ENCODE assay signal across 1 cellular context in genomic region chr5:149152317-149152746, GRCh38.
TF ChIP-seq lines count a peak whose summit lies in the region.

No MANE protein-coding gene starts in this region.

TF ChIP-seq in HepG2, 621 proteins besides CTCF, POLR2A, EP300 and RAD21 (continued from another document and continues in another):
- TF ChIP-seq, protein P1, sequence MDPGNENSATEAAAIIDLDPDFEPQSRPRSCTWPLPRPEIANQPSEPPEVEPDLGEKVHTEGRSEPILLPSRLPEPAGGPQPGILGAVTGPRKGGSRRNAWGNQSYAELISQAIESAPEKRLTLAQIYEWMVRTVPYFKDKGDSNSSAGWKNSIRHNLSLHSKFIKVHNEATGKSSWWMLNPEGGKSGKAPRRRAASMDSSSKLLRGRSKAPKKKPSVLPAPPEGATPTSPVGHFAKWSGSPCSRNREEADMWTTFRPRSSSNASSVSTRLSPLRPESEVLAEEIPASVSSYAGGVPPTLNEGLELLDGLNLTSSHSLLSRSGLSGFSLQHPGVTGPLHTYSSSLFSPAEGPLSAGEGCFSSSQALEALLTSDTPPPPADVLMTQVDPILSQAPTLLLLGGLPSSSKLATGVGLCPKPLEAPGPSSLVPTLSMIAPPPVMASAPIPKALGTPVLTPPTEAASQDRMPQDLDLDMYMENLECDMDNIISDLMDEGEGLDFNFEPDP (CRISPR knock-in tag; conservative IDR thresholded peaks at IDR 0.05), result no peak
- TF ChIP-seq CENPT (CRISPR knock-in tag; IDR thresholded peaks at IDR 0.05; ENCODE audit: low read depth) (no peak), RXRB (CRISPR knock-in tag; IDR thresholded peaks at IDR 0.05; ENCODE audit: borderline replicate concordance) (peak; percentile 98), PRDM15 (CRISPR knock-in tag; IDR thresholded peaks at IDR 0.05) (no peak), ZHX2 (IDR thresholded peaks at IDR 0.05; ENCODE audit: low read depth) (no peak), ZHX2 (CRISPR knock-in tag; IDR thresholded peaks at IDR 0.05; ENCODE audit: borderline replicate concordance) (no peak), ZBTB43 (CRISPR knock-in tag; conservative IDR thresholded peaks at IDR 0.05) (no peak), PPARG (CRISPR knock-in tag; conservative IDR thresholded peaks at IDR 0.05) (peak; percentile 86), GFI1 (CRISPR knock-in tag; IDR thresholded peaks at IDR 0.05; ENCODE audit: borderline replicate concordance) (peak; percentile 63; the same call in 1 of the 2 replicates), NFE2L1 (CRISPR knock-in tag; IDR thresholded peaks at IDR 0.05; ENCODE audit: borderline replicate concordance) (no peak), ZNF136 (CRISPR knock-in tag; IDR thresholded peaks at IDR 0.05; ENCODE audit: low read depth) (peak; percentile 66; the same call in 1 of the 2 replicates), BRD4 (CRISPR knock-in tag; IDR thresholded peaks at IDR 0.05) (no peak), ZNF446 (CRISPR knock-in tag; IDR thresholded peaks at IDR 0.05) (no peak), ZNF3 (CRISPR knock-in tag; IDR thresholded peaks at IDR 0.05) (no peak), TCF7 (IDR thresholded peaks at IDR 0.05; ENCODE audit: low read depth) (no peak), SPEN (CRISPR knock-in tag; IDR thresholded peaks at IDR 0.05; ENCODE audit: low read depth) (peak; percentile 43; the same call in 1 of the 2 replicates), KLF9 (CRISPR knock-in tag; IDR thresholded peaks at IDR 0.05; ENCODE audit: low read depth) (no peak), ZNF274 (CRISPR knock-in tag; IDR thresholded peaks at IDR 0.05) (no peak), AKNA (CRISPR knock-in tag; IDR thresholded peaks at IDR 0.05; ENCODE audit: borderline replicate concordance) (no peak), ZNF557 (CRISPR knock-in tag; IDR thresholded peaks at IDR 0.05) (no peak), ARHGAP35 (CRISPR knock-in tag; IDR thresholded peaks at IDR 0.05; ENCODE audit: borderline replicate concordance) (no peak), MEF2D (CRISPR knock-in tag; IDR thresholded peaks at IDR 0.05) (peak; percentile 32; the same call in 1 of the 2 replicates), KDM5A (IDR thresholded peaks at IDR 0.05; ENCODE audit: borderline replicate concordance, low read length) (no peak), KLF12 (CRISPR knock-in tag; IDR thresholded peaks at IDR 0.05; ENCODE audit: borderline replicate concordance) (no peak), ARNTL (CRISPR knock-in tag; IDR thresholded peaks at IDR 0.05) (no peak), NR2F1 (CRISPR knock-in tag; IDR thresholded peaks at IDR 0.05) (peak; percentile 68 to 87), ZNF234 (CRISPR knock-in tag; conservative IDR thresholded peaks at IDR 0.05) (no peak), SOX6 (IDR thresholded peaks at IDR 0.05) (no peak), SOX6 (CRISPR knock-in tag; IDR thresholded peaks at IDR 0.05) (peak; percentile 96)
- TF ChIP-seq, protein P2, sequence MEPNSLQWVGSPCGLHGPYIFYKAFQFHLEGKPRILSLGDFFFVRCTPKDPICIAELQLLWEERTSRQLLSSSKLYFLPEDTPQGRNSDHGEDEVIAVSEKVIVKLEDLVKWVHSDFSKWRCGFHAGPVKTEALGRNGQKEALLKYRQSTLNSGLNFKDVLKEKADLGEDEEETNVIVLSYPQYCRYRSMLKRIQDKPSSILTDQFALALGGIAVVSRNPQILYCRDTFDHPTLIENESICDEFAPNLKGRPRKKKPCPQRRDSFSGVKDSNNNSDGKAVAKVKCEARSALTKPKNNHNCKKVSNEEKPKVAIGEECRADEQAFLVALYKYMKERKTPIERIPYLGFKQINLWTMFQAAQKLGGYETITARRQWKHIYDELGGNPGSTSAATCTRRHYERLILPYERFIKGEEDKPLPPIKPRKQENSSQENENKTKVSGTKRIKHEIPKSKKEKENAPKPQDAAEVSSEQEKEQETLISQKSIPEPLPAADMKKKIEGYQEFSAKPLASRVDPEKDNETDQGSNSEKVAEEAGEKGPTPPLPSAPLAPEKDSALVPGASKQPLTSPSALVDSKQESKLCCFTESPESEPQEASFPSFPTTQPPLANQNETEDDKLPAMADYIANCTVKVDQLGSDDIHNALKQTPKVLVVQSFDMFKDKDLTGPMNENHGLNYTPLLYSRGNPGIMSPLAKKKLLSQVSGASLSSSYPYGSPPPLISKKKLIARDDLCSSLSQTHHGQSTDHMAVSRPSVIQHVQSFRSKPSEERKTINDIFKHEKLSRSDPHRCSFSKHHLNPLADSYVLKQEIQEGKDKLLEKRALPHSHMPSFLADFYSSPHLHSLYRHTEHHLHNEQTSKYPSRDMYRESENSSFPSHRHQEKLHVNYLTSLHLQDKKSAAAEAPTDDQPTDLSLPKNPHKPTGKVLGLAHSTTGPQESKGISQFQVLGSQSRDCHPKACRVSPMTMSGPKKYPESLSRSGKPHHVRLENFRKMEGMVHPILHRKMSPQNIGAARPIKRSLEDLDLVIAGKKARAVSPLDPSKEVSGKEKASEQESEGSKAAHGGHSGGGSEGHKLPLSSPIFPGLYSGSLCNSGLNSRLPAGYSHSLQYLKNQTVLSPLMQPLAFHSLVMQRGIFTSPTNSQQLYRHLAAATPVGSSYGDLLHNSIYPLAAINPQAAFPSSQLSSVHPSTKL (CRISPR knock-in tag; IDR thresholded peaks at IDR 0.05), result peak; percentile 94
- TF ChIP-seq, protein P3, sequence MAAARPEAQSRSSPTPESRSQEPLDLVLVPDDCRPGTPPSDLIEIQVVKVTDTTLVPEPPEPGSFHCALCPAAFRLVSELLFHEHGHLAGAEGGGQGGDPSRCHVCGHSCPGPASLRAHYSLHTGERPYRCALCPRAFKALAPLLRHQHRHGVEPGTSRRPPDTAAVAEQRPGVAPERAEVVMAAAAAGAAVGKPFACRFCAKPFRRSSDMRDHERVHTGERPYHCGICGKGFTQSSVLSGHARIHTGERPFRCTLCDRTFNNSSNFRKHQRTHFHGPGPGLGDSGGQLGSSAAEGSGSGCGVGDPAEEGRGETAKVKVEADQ (CRISPR knock-in tag; IDR thresholded peaks at IDR 0.05; ENCODE audit: borderline replicate concordance), result no peak
- TF ChIP-seq, protein P4, sequence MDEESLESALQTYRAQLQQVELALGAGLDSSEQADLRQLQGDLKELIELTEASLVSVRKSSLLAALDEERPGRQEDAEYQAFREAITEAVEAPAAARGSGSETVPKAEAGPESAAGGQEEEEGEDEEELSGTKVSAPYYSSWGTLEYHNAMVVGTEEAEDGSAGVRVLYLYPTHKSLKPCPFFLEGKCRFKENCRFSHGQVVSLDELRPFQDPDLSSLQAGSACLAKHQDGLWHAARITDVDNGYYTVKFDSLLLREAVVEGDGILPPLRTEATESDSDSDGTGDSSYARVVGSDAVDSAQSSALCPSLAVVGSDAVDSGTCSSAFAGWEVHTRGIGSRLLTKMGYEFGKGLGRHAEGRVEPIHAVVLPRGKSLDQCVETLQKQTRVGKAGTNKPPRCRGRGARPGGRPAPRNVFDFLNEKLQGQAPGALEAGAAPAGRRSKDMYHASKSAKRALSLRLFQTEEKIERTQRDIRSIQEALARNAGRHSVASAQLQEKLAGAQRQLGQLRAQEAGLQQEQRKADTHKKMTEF (CRISPR knock-in tag; IDR thresholded peaks at IDR 0.05), result peak; percentile 74; the same call in 1 of the 2 replicates
- TF ChIP-seq, protein P5, sequence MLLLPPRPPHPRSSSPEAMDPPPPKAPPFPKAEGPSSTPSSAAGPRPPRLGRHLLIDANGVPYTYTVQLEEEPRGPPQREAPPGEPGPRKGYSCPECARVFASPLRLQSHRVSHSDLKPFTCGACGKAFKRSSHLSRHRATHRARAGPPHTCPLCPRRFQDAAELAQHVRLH (CRISPR knock-in tag; IDR thresholded peaks at IDR 0.05; ENCODE audit: borderline replicate concordance, low read depth), result no peak
